15 cellular contexts compared by ENCODE assay signal in the genomic region with DNA sequence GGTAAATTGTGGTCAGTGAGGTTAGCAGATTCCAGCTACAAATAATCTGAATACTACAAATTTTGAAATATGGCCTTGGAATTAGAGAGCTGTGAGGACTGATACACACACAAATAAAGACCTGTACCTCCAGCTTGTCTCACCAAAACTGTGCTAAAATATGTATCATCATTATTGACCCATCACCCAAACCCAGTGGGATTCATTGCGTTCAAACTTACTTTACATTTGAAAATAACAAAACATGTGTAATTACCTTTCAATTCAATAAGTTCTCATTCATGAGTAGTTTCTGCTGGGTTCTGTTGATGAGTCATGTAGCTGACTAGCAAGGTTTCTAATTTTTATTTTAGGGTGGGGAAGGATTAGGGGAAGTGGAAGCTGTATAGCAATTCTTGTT.
DNase-seq lines count a peak whose midpoint lies in the region; TF ChIP-seq lines count a peak whose summit lies in the region.
"Had no signal": no experiment of that assay in that cellular context is flagged by ENCODE, and none has a peak within 500 bp of the region (broad histone marks: within the 10 kb centered on the region; RNA-seq: fewer than 3 reads in every experiment).

No MANE protein-coding gene starts in this region.

- H3K36me3 ChIP-seq in left ventricle myocardium inferior, result peaks cover 9% of the 10 kb centered on the region
- H3K36me3 ChIP-seq: Peyer's patch had no signal

- intact Hi-C loops in dendritic cell treated with granulocyte-macrophage colony-stimulating factor and Interleukin-4, amounts not matched to agents 40 ng/mL and 50 ng/mL, for 4 days (cut with micrococcal nuclease), result no loop called here
- intact Hi-C loops in left ventricle myocardium inferior (cut with micrococcal nuclease), result no loop called here

- H3K36me3 Mint-ChIP-seq in dendritic cell treated with granulocyte-macrophage colony-stimulating factor and Interleukin-4, amounts not matched to agents 40 ng/mL and 50 ng/mL, for 4 days (ENCODE audit: low read depth), result no peaks in the 10 kb centered on the region

- peaks cover 27% of the 10 kb centered on the region for H3K4me1 ChIP-seq in left ventricle myocardium inferior
- H3K4me1 ChIP-seq: Peyer's patch had no signal

- H3K4me3 ChIP-seq in retinal pigment epithelial cell (ENCODE audit: low read length) (no peak overlapping the region), left ventricle myocardium inferior (no peak overlapping the region)
- H3K4me3 ChIP-seq: Peyer's patch, skin epidermis had no signal

- H3K27me3 ChIP-seq in left ventricle myocardium inferior (ENCODE audit: low read depth), result no peaks in the 10 kb centered on the region
- H3K27me3 ChIP-seq: Peyer's patch had no signal

- no peak overlapping the region for H3K27ac ChIP-seq in left ventricle myocardium inferior (replicated peaks)
- H3K27ac ChIP-seq: Peyer's patch, skin epidermis had no signal

- no peak overlapping the region for H3K4me3 Mint-ChIP-seq in dendritic cell treated with granulocyte-macrophage colony-stimulating factor and Interleukin-4, amounts not matched to agents 40 ng/mL and 50 ng/mL, for 4 days

- no peaks in the 10 kb centered on the region for H3K27me3 Mint-ChIP-seq in dendritic cell treated with granulocyte-macrophage colony-stimulating factor and Interleukin-4, amounts not matched to agents 40 ng/mL and 50 ng/mL, for 4 days

- TF ChIP-seq CTCF in retinal pigment epithelial cell (conservative IDR thresholded peaks at IDR 0.05; ENCODE audit: low read depth, low read length) (no peak), left ventricle myocardium inferior (IDR thresholded peaks at IDR 0.05; ENCODE audit: borderline replicate concordance) (no peak)

- DNase-seq in HCEC 1CT (peak; percentile 53), NOMO-1 treated with dmso at 0.1 percent for 144 hours (lab: John Stamatoyannopoulos, UW; ENCODE audit: unreplicated experiment) (peak; percentile 29), retinal pigment epithelial cell (ENCODE audit: low read depth) (peak; percentile 35), left ventricle myocardium inferior (no peak), DMS114 treated with DMSO at 0.1 percent for 48 hours (lab: John Stamatoyannopoulos, UW; ENCODE audit: unreplicated experiment) (no peak)
- DNase-seq in activated CD4-positive, alpha-beta T cell treated with anti-CD3 and anti-CD28 coated beads, Interleukin-2, amount 50 U/mL, for 4 hours, result no peak
- DNase-seq: activated CD8-positive, alpha-beta memory T cell treated with anti-CD3 and anti-CD28 coated beads for 24 hours; activated naive CD4-positive, alpha-beta T cell treated with anti-CD3 and anti-CD28 coated beads, Interleukin-2, amount 50 U/mL, for 16 hours; COR-L47; NCI-H1417; NCI-H510A; Peyer's patch; T-helper 9 cell had no signal

- no peaks in the 10 kb centered on the region for H3K9me3 ChIP-seq in left ventricle myocardium inferior (replicated peaks)
- H3K9me3 ChIP-seq: Peyer's patch had no signal

- peak overlapping the region; percentile 41 for H3K27ac Mint-ChIP-seq in dendritic cell treated with granulocyte-macrophage colony-stimulating factor and Interleukin-4, amounts not matched to agents 40 ng/mL and 50 ng/mL, for 4 days

- H3K9me3 Mint-ChIP-seq in dendritic cell treated with granulocyte-macrophage colony-stimulating factor and Interleukin-4, amounts not matched to agents 40 ng/mL and 50 ng/mL, for 4 days, result no peaks in the 10 kb centered on the region

- peaks cover 25% of the 10 kb centered on the region for H3K4me1 Mint-ChIP-seq in dendritic cell treated with granulocyte-macrophage colony-stimulating factor and Interleukin-4, amounts not matched to agents 40 ng/mL and 50 ng/mL, for 4 days (ENCODE audit: low read depth)

Comparison
In these comparisons a context has a peak if more than half of its experiments do, and no peak if none do; other contexts are left out.
1. DNase-seq: peak in HCEC 1CT (single experiment), NOMO-1 treated with dmso at 0.1 percent for 144 hours (single experiment) and retinal pigment epithelial cell (single experiment); none in activated CD4-positive, alpha-beta T cell treated with anti-CD3 and anti-CD28 coated beads, Interleukin-2, amount 50 U/mL, for 4 hours (0 of 2), left ventricle myocardium inferior (single experiment) and DMS114 treated with DMSO at 0.1 percent for 48 hours (single experiment).